ENCODE assay signal across 13 cellular contexts in genomic region chr17:78374631-78375274, GRCh38. TPM values are rescaled to one million over a fixed set of nuclear protein-coding genes. Genes with fewer than 3 reads are reported as not detected.
A peak's percentile ranks its signal among the peaks of the same experiment; 100 is the strongest.
DNase-seq lines count a peak whose midpoint lies in the region; ATAC-seq and TF ChIP-seq lines count a peak whose summit lies in the region.
"Had no signal": no experiment of that assay in that cellular context is flagged by ENCODE, and none has a peak within 500 bp of the region (broad histone marks: within the 10 kb centered on the region; RNA-seq: fewer than 3 reads in every experiment).

No MANE protein-coding gene starts in this region.

- peak overlapping the region; percentile 54 for H3K4me3 Mint-ChIP-seq in neural progenitor cell
- H3K4me3 Mint-ChIP-seq in T-cell = no peak overlapping the region

- H3K27me3 Mint-ChIP-seq in neural progenitor cell (ENCODE audit: insufficient read depth, low read depth) = no peaks in the 10 kb centered on the region
- H3K27me3 Mint-ChIP-seq in T-cell = no peaks in the 10 kb centered on the region

- peaks cover 50% of the 10 kb centered on the region for H3K4me1 Mint-ChIP-seq in neural progenitor cell
- peaks cover 8 to 14% (median 11%) of the 10 kb centered on the region in 3 donors for H3K4me1 Mint-ChIP-seq in T-cell

- H3K27ac ChIP-seq in BLaER1 treated with 17β-estradiol and CSF1 and Interleukin-3, amounts not matched to agents 10 nM and 100 nM = peak overlapping the region; percentile 86 to 98 (median 94)
- H3K27ac ChIP-seq in SJCRH30 (peak overlapping the region; percentile 91), neural progenitor cell (peak overlapping the region; percentile 90)
- H3K27ac ChIP-seq: tibial artery had no signal

- H3K36me3 Mint-ChIP-seq in neural progenitor cell = no peaks in the 10 kb centered on the region
- no peaks in the 10 kb centered on the region for H3K36me3 Mint-ChIP-seq in T-cell

- H3K9me3 Mint-ChIP-seq in neural progenitor cell = no peaks in the 10 kb centered on the region
- H3K9me3 Mint-ChIP-seq in T-cell = no peaks in the 10 kb centered on the region

- peak overlapping the region; percentile 71 for H2AFZ ChIP-seq in neural progenitor cell (replicated peaks)

- H3K36me3 ChIP-seq in BLaER1 treated with 17β-estradiol and CSF1 and Interleukin-3, amounts not matched to agents 10 nM and 100 nM = no peaks in the 10 kb centered on the region; a peak in 2 of 22 replicates
- H3K36me3 ChIP-seq in SJCRH30 (no peaks in the 10 kb centered on the region), neural progenitor cell (no peaks in the 10 kb centered on the region)
- H3K36me3 ChIP-seq: tibial artery had no signal

- ATAC-seq in T-cell (replicated peaks in 1 of 4) (no peak), HG02938 (IDR thresholded peaks at IDR 0.05; ENCODE audit: unreplicated experiment) (no peak), HG03045 (IDR thresholded peaks at IDR 0.05; ENCODE audit: unreplicated experiment) (no peak), HG03520 (IDR thresholded peaks at IDR 0.05; ENCODE audit: unreplicated experiment) (no peak)

- H3K27me3 ChIP-seq in BLaER1 treated with 17β-estradiol and CSF1 and Interleukin-3, amounts not matched to agents 10 nM and 100 nM = no peaks in the 10 kb centered on the region
- no peaks in the 10 kb centered on the region for H3K27me3 ChIP-seq in SJCRH30
- H3K27me3 ChIP-seq in neural progenitor cell = no peaks in the 10 kb centered on the region
- H3K27me3 ChIP-seq: tibial artery had no signal

- H3K79me2 ChIP-seq in neural progenitor cell (ENCODE audit: low read depth) = peaks cover 14% of the 10 kb centered on the region

- CTCF ChIA-PET in T-cell (lab: Charles Lee) = interaction anchor here in 1 of 2 donors (0.5 kb wide), 1 partner anchor 47 kb away, joined by 3 read pairs; no protein-coding TSS in a partner anchor

- POLR2A ChIA-PET in T-cell (lab: Charles Lee) = interaction anchor here in 1 of 2 donors (0.6 kb wide), 1 partner anchor 273 kb away, joined by 3 read pairs; no protein-coding TSS in a partner anchor

- H3K27ac Mint-ChIP-seq in neural progenitor cell (peak overlapping the region; percentile 93), T-cell (no peak overlapping the region)

- TF ChIP-seq CTCF in fibroblast of mammary gland (conservative IDR thresholded peaks at IDR 0.05; ENCODE audit: control insufficient read depth, insufficient read depth, low read depth, low read length) (no peak), neural progenitor cell (IDR thresholded peaks at IDR 0.05) (no peak)

- no peaks in the 10 kb centered on the region for H3K9me3 ChIP-seq in BLaER1 treated with 17β-estradiol and CSF1 and Interleukin-3, amounts not matched to agents 10 nM and 100 nM (replicated peaks in 1 of 11)
- H3K9me3 ChIP-seq in SJCRH30 (replicated peaks) (no peaks in the 10 kb centered on the region), neural progenitor cell (ENCODE audit: low read depth) (no peaks in the 10 kb centered on the region)
- H3K9me3 ChIP-seq: tibial artery had no signal

- peaks cover 54% of the 10 kb centered on the region for H3F3A ChIP-seq in neural progenitor cell (ENCODE audit: low read depth)

- peaks cover 63 to 85% (median 75%) of the 10 kb centered on the region in 10 experiments for H3K4me1 ChIP-seq in BLaER1 treated with 17β-estradiol and CSF1 and Interleukin-3, amounts not matched to agents 10 nM and 100 nM
- H3K4me1 ChIP-seq in SJCRH30 (peaks cover 42% of the 10 kb centered on the region), neural progenitor cell (peaks cover 43% of the 10 kb centered on the region)

- peak overlapping the region in 5 of 10 experiments; percentile 5 to 51 (median 25); a peak in 6 of 20 replicates for H3K4me3 ChIP-seq in BLaER1 treated with 17β-estradiol and CSF1 and Interleukin-3, amounts not matched to agents 10 nM and 100 nM
- H3K4me3 ChIP-seq in SJCRH30 (no peak overlapping the region), fibroblast of mammary gland (ENCODE audit: control insufficient read depth, low read depth, low read length) (no peak overlapping the region), neural progenitor cell (no peak overlapping the region)
- H3K4me3 ChIP-seq: tibial artery had no signal

- peak overlapping the region; percentile 62 to 98 (median 75) for H3K9ac ChIP-seq in BLaER1 treated with 17β-estradiol and CSF1 and Interleukin-3, amounts not matched to agents 10 nM and 100 nM
- no peak overlapping the region for H3K9ac ChIP-seq in neural progenitor cell

- H3K4me2 ChIP-seq in BLaER1 treated with 17β-estradiol and CSF1 and Interleukin-3, amounts not matched to agents 10 nM and 100 nM = peak overlapping the region; percentile 76 to 99 (median 93)
- peak overlapping the region; percentile 36 for H3K4me2 ChIP-seq in neural progenitor cell

- peaks cover 0 to 7% (median 0%) of the 10 kb centered on the region in 11 experiments; a peak in 4 of 22 replicates for H4K20me1 ChIP-seq in BLaER1 treated with 17β-estradiol and CSF1 and Interleukin-3, amounts not matched to agents 10 nM and 100 nM
- H4K20me1 ChIP-seq in neural progenitor cell (ENCODE audit: low read depth) = peaks cover 11% of the 10 kb centered on the region

- DNase-seq in SJCRH30 (peak; percentile 89 to 93), fibroblast of mammary gland (ENCODE audit: low read depth) (peak; percentile 91), neural progenitor cell (ENCODE audit: low spot score) (peak; percentile 80), T-cell (no peak)
- DNase-seq: activated CD4-positive, alpha-beta T cell treated with anti-CD3 and anti-CD28 coated beads, Interleukin-2, amount 50 U/mL, for 4 hours; Calu3; effector CD4-positive, alpha-beta T cell; NCI-H510A treated with DMSO at 0.1 percent for 48 hours; tibial artery had no signal

RNA-seq across cellular contexts. Expression of gene PGS1, which starts 3.7 kb away (rescaled TPM):
- 59.8 and 66.2 TPM in 2 replicates for total RNA-seq in SJCRH30 (2014; rRNA removed; shearing (Covaris generic))
- total RNA-seq in neural progenitor cell (ENCODE audit: low replicate concordance) (45.2 and 65.7 TPM in 2 replicates), T-cell (10 to 100 TPM; 60.5 to 87.2 (median 78.9) TPM)

RNA-seq across cellular contexts. Expression of gene SOCS3, which starts 14.9 kb away (rescaled TPM):
- total RNA-seq in SJCRH30 (2014; rRNA removed; shearing (Covaris generic)) = 27.5 and 28.9 TPM in 2 replicates
- total RNA-seq in neural progenitor cell (ENCODE audit: low replicate concordance) (7.5 and 16.7 TPM in 2 replicates), T-cell (100 to 1,000 TPM in 2 of 5 donors, 10 to 100 TPM in 3; 14.2 to 248 (median 19.9) TPM)

Comparison
In these comparisons a context has a peak if more than half of its experiments do, and no peak if none do; other contexts are left out.
1. DNase-seq: peak in SJCRH30 (2 of 2), fibroblast of mammary gland (single experiment) and neural progenitor cell (single experiment); none in T-cell (0 of 34).
2. Peak in every context shown above with its lines, with median percentiles within 50 percentile points of each other: H3K27ac ChIP-seq.